Comparison of ENCODE assay signal across 22 cellular contexts in the genomic region with DNA sequence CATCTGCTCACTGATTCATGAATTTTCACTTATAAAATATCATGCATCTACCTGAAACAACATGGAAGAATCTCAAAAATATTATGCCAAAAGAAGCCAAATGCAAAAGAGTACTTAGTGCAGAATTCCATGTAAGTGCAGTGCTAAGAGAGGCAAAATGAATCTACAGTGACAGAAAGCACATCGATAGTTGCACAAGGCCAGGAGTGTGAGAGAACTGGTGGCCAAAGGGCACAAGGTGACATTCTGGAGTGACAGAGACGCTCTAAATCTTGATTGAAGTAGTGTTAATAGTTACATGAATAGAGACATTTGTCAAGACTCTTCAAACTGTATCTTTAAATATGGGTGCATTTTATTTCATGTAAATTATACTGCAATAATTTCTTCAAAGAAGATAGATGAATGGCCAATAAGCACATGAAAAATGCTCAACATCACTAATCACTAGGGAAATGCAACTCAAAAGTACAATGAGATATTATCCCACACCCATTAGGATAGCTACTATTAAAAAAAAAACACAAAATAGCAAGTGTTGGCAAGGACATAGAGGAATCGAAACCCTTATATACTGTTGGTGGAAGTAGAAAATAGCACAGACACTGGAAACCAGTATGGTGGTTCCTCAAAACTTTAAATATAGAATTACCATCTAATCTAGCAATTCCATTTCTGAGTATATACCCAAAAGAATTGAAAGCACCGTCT.
A peak's percentile ranks its signal among the peaks of the same experiment; 100 is the strongest.
DNase-seq lines count a peak whose midpoint lies in the region; ATAC-seq lines count a peak whose summit lies in the region.
"Had no signal": no experiment of that assay in that cellular context is flagged by ENCODE, and none has a peak within 500 bp of the region (broad histone marks: within the 10 kb centered on the region; RNA-seq: fewer than 3 reads in every experiment).

No MANE protein-coding gene starts in this region.

- CTCF ChIA-PET in activated CD4-positive, alpha-beta T cell treated with anti-CD3 and anti-CD28 coated beads for 36 hours (lab: Charles Lee), result no interaction called here

- POLR2A ChIA-PET in activated CD4-positive, alpha-beta T cell treated with anti-CD3 and anti-CD28 coated beads for 36 hours (lab: Charles Lee), result interaction anchor here (0.6 kb wide), 1 partner anchor 406 kb away, joined by 3 read pairs; no protein-coding TSS in a partner anchor

- peaks cover 14% of the 10 kb centered on the region for H3K27me3 Mint-ChIP-seq in activated CD4-positive, alpha-beta T cell treated with anti-CD3 and anti-CD28 coated beads for 36 hours

- H3K36me3 Mint-ChIP-seq in activated CD4-positive, alpha-beta T cell treated with anti-CD3 and anti-CD28 coated beads for 36 hours (ENCODE audit: low read depth), result no peaks in the 10 kb centered on the region
- H3K36me3 Mint-ChIP-seq: CD14-positive monocyte; stimulated activated memory B cell treated with anti-CD40 and anti-IgM and Interleukin-4, amounts not matched to agents 10 μg/mL and 1 μg/mL and 100 μg/mL, for 72 hours had no signal

- ATAC-seq in activated CD4-positive, alpha-beta T cell treated with anti-CD3 and anti-CD28 coated beads for 36 hours, result peak; percentile 26
- ATAC-seq in HG03432 (IDR thresholded peaks at IDR 0.05; ENCODE audit: unreplicated experiment) (peak; percentile 48), GM18867 (IDR thresholded peaks at IDR 0.05; ENCODE audit: unreplicated experiment) (no peak), HG03457 (IDR thresholded peaks at IDR 0.05; ENCODE audit: unreplicated experiment) (no peak)
- ATAC-seq: left ventricle myocardium superior; stimulated activated memory B cell treated with anti-CD40 and anti-IgM and Interleukin-4, amounts not matched to agents 10 μg/mL and 1 μg/mL and 100 μg/mL, for 72 hours had no signal

- H3K9me3 Mint-ChIP-seq in activated CD4-positive, alpha-beta T cell treated with anti-CD3 and anti-CD28 coated beads for 36 hours (ENCODE audit: low read depth), result no peaks in the 10 kb centered on the region
- H3K9me3 Mint-ChIP-seq: activated B cell treated with CpG ODN at 0.5 μM for 24 hours; stimulated activated memory B cell treated with anti-CD40 and anti-IgM and Interleukin-4, amounts not matched to agents 10 μg/mL and 1 μg/mL and 100 μg/mL, for 72 hours had no signal

- no peak overlapping the region for H3K4me3 Mint-ChIP-seq in activated CD4-positive, alpha-beta T cell treated with anti-CD3 and anti-CD28 coated beads for 36 hours
- H3K4me3 Mint-ChIP-seq: activated B cell treated with CpG ODN at 0.5 μM for 24 hours; CD14-positive monocyte; stimulated activated memory B cell treated with anti-CD40 and anti-IgM and Interleukin-4, amounts not matched to agents 10 μg/mL and 1 μg/mL and 100 μg/mL, for 72 hours had no signal

- DNase-seq in activated CD4-positive, alpha-beta T cell treated with anti-CD3 and anti-CD28 coated beads for 36 hours, result no peak
- DNase-seq in activated CD4-positive, alpha-beta T cell treated with anti-CD3 and anti-CD28 coated beads, Interleukin-2, amount 50 U/mL, for 4 hours, result no peak
- DNase-seq in SIG-M5 treated with dmso at 0.1 percent for 504 hours (lab: John Stamatoyannopoulos, UW; ENCODE audit: unreplicated experiment) (peak; percentile 83), LoVo (ENCODE audit: low spot score) (no peak), SHP77 (lab: John Stamatoyannopoulos, UW) (no peak)
- DNase-seq: activated B cell treated with CpG ODN at 0.5 μM for 24 hours; central memory CD4-positive, alpha-beta T cell; DND-41; endodermal cell; GM23248; left ventricle myocardium superior; NCI-H1436 treated with DMSO at 0.1 percent for 48 hours; NCI-H226; OCI-M1; ovary; SW 1271; tibial artery had no signal

- no peak overlapping the region for H3K27ac Mint-ChIP-seq in activated CD4-positive, alpha-beta T cell treated with anti-CD3 and anti-CD28 coated beads for 36 hours
- H3K27ac Mint-ChIP-seq: activated B cell treated with CpG ODN at 0.5 μM for 24 hours; stimulated activated memory B cell treated with anti-CD40 and anti-IgM and Interleukin-4, amounts not matched to agents 10 μg/mL and 1 μg/mL and 100 μg/mL, for 72 hours had no signal

- intact Hi-C loops in activated CD4-positive, alpha-beta T cell treated with anti-CD3 and anti-CD28 coated beads for 36 hours (cut with DNase I, micrococcal nuclease), result loop anchor here in 1 of 2 experiments (5.0 kb wide), 1 partner anchor 203 kb away; no protein-coding TSS in a partner anchor

- peaks cover 12% of the 10 kb centered on the region for H3K4me1 Mint-ChIP-seq in activated CD4-positive, alpha-beta T cell treated with anti-CD3 and anti-CD28 coated beads for 36 hours
- H3K4me1 Mint-ChIP-seq: activated B cell treated with CpG ODN at 0.5 μM for 24 hours; endodermal cell; stimulated activated memory B cell treated with anti-CD40 and anti-IgM and Interleukin-4, amounts not matched to agents 10 μg/mL and 1 μg/mL and 100 μg/mL, for 72 hours had no signal

Comparison
In these comparisons a context has a peak if more than half of its experiments do, and no peak if none do; other contexts are left out.
1. ATAC-seq: peak in activated CD4-positive, alpha-beta T cell treated with anti-CD3 and anti-CD28 coated beads for 36 hours (single experiment) and HG03432 (single experiment); none in GM18867 (single experiment) and HG03457 (single experiment).